ENCODE assay signal across 1 cellular context in the genomic region with DNA sequence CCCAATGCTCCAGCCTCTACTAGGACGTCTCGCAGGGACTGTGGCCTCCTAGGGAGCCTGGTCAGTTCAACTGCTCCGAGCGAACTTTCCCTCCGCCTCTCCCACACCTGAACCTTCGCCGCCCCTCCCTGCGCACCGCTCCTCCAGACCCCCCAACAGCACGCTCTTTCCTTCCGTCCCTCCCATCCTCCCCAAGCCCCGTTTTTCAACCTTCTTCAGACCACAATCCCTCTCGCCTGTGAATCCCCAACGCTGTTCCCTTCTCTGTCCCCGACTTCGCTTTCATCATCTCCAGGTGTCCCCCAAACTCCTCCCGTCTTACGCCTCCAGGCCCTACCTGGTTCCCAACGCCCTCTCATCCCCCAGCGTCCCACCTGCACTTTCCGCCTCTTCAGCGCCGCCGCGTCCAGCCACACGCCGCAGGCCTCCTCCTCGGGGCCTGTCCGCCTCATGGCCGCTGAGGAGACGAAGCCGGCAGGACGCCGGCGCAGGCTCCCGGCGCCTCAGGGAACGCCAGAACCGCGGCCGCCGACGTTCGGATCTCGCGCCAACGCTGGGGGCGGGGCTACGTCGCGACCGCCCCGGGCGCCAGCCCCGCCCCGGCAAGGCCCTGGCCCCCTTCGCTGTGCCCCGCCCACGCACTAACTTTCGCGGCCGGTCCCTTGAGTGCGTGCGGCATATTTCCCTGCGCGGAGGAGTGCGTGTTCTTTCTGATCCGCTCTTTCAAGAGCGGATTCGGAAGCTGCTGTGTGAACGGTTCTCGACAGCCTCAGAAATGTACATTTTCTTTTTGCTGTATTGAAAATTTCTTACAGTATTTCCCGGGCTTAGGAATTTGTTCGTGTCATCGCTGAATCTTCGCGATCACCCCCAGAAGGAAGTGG.
TF ChIP-seq lines count a peak whose summit lies in the region.

Gene AUNIP, minus strand, starts transcription at position 552 of the 884 bp plus-strand sequence. Its CDS starts 100 bp downstream, at position 452.

TF ChIP-seq in HEK293, 187 proteins besides CTCF, POLR2A, EP300 and RAD21 (continued from another document and continues in another):
- no peak for TF ChIP-seq ZNF311 (tag by site-specific recombination; IDR thresholded peaks at IDR 0.05; ENCODE audit: borderline replicate concordance)
- TF ChIP-seq ZNF548 (tag by site-specific recombination; IDR thresholded peaks at IDR 0.05), result peak; percentile 43; the same call in 1 of the 2 replicates
- TF ChIP-seq ZNF558 (tag by site-specific recombination; IDR thresholded peaks at IDR 0.05), result no peak; the same call in 1 of the 2 replicates
- peak; percentile 43; the same call in 1 of the 2 replicates for TF ChIP-seq ZSCAN16 (tag by site-specific recombination; IDR thresholded peaks at IDR 0.05)
- 0 out of 2 replicates have a peak, but pooled peaks have one; percentile 59 for TF ChIP-seq ZNF658 (tag by site-specific recombination; IDR thresholded peaks at IDR 0.05)
- no peak for TF ChIP-seq SCRT2 (tag by site-specific recombination; IDR thresholded peaks at IDR 0.05)
- no peak for TF ChIP-seq ZNF155 (tag by site-specific recombination; IDR thresholded peaks at IDR 0.05)
- TF ChIP-seq ZNF202 (tag by site-specific recombination; IDR thresholded peaks at IDR 0.05; ENCODE audit: borderline replicate concordance), result no peak
- peak; percentile 66 for TF ChIP-seq WT1 (tag by site-specific recombination; IDR thresholded peaks at IDR 0.05)
- TF ChIP-seq ZNF639 (tag by site-specific recombination; IDR thresholded peaks at IDR 0.05), result no peak; the same call in none of the 2 replicates
- peak; percentile 53; the same call in 1 of the 2 replicates for TF ChIP-seq ZBTB8A (tag by site-specific recombination; IDR thresholded peaks at IDR 0.05)
- no peak for TF ChIP-seq ZNF157 (tag by site-specific recombination; IDR thresholded peaks at IDR 0.05)
- no peak for TF ChIP-seq ZNF138 (tag by site-specific recombination; IDR thresholded peaks at IDR 0.05; ENCODE audit: borderline replicate concordance)
- TF ChIP-seq TSHZ1 (tag by site-specific recombination; IDR thresholded peaks at IDR 0.05; ENCODE audit: borderline replicate concordance), result no peak; the same call in 1 of the 2 replicates
- peak; percentile 34; the same call in 1 of the 2 replicates for TF ChIP-seq TRIM28 (IDR thresholded peaks at IDR 0.05; ENCODE audit: borderline replicate concordance, low read length)
- TF ChIP-seq, protein P1, sequence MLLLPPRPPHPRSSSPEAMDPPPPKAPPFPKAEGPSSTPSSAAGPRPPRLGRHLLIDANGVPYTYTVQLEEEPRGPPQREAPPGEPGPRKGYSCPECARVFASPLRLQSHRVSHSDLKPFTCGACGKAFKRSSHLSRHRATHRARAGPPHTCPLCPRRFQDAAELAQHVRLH (tag by site-specific recombination; IDR thresholded peaks at IDR 0.05), result peak; percentile 75; the same call in 1 of the 2 replicates
- no peak for TF ChIP-seq ZNF248 (tag by site-specific recombination; IDR thresholded peaks at IDR 0.05)
- TF ChIP-seq ZFP41 (tag by site-specific recombination; IDR thresholded peaks at IDR 0.05; ENCODE audit: borderline replicate concordance), result no peak
- TF ChIP-seq ZNF707 (tag by site-specific recombination; IDR thresholded peaks at IDR 0.05), result 0 out of 2 replicates have a peak, but pooled peaks have one; percentile 46
- TF ChIP-seq ZEB2 (tag by site-specific recombination; IDR thresholded peaks at IDR 0.05), result peak; percentile 88
- no peak for TF ChIP-seq ZNF626 (tag by site-specific recombination; IDR thresholded peaks at IDR 0.05)
- TF ChIP-seq ZBTB49 (tag by site-specific recombination; IDR thresholded peaks at IDR 0.05; ENCODE audit: low read depth), result no peak
- TF ChIP-seq OSR2 (tag by site-specific recombination; IDR thresholded peaks at IDR 0.05), result no peak; the same call in 1 of the 2 replicates
- no peak for TF ChIP-seq ZNF404 (tag by site-specific recombination; IDR thresholded peaks at IDR 0.05)
- TF ChIP-seq ZNF664 (tag by site-specific recombination; IDR thresholded peaks at IDR 0.05), result no peak
- TF ChIP-seq ZNF302 (tag by site-specific recombination; IDR thresholded peaks at IDR 0.05; ENCODE audit: low read depth), result no peak
- no peak for TF ChIP-seq ZNF114 (tag by site-specific recombination; IDR thresholded peaks at IDR 0.05)
- peak; percentile 50 for TF ChIP-seq ZNF366 (tag by site-specific recombination; conservative IDR thresholded peaks at IDR 0.05)
- TF ChIP-seq, protein P2, sequence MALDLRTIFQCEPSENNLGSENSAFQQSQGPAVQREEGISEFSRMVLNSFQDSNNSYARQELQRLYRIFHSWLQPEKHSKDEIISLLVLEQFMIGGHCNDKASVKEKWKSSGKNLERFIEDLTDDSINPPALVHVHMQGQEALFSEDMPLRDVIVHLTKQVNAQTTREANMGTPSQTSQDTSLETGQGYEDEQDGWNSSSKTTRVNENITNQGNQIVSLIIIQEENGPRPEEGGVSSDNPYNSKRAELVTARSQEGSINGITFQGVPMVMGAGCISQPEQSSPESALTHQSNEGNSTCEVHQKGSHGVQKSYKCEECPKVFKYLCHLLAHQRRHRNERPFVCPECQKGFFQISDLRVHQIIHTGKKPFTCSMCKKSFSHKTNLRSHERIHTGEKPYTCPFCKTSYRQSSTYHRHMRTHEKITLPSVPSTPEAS (tag by site-specific recombination; IDR thresholded peaks at IDR 0.05), result peak; percentile 62
- TF ChIP-seq ZNF777 (tag by site-specific recombination; IDR thresholded peaks at IDR 0.05; ENCODE audit: borderline replicate concordance), result no peak
- peak; percentile 54; the same call in 1 of the 2 replicates for TF ChIP-seq ZBTB17 (tag by site-specific recombination; IDR thresholded peaks at IDR 0.05)
- TF ChIP-seq ZNF621 (tag by site-specific recombination; IDR thresholded peaks at IDR 0.05), result no peak
- TF ChIP-seq ZNF555 (tag by site-specific recombination; conservative IDR thresholded peaks at IDR 0.05), result no peak
- no peak for TF ChIP-seq SCRT1 (tag by site-specific recombination; IDR thresholded peaks at IDR 0.05; ENCODE audit: borderline replicate concordance)
- TF ChIP-seq ZNF629 (tag by site-specific recombination; IDR thresholded peaks at IDR 0.05), result peak; percentile 65
- TF ChIP-seq ZNF768 (tag by site-specific recombination; IDR thresholded peaks at IDR 0.05), result no peak; the same call in 1 of the 2 replicates
- no peak for TF ChIP-seq ZNF174 (tag by site-specific recombination; IDR thresholded peaks at IDR 0.05)
- TF ChIP-seq ZNF843 (tag by site-specific recombination; IDR thresholded peaks at IDR 0.05), result peak; percentile 80
- TF ChIP-seq FEZF1 (tag by site-specific recombination; IDR thresholded peaks at IDR 0.05), result no peak
- TF ChIP-seq, protein P3, sequence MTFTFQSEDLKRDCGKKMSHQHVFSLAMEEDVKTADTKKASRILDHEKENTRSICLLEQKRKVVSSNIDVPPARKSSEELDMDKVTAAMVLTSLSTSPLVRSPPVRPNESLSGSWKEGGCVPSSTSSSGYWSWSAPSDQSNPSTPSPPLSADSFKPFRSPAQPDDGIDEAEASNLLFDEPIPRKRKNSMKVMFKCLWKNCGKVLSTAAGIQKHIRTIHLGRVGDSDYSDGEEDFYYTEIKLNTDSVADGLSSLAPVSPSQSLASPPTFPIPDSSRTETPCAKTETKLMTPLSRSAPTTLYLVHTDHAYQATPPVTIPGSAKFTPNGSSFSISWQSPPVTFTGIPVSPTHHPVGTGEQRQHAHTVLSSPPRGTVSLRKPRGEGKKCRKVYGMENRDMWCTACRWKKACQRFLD (tag by site-specific recombination; IDR thresholded peaks at IDR 0.05), result peak; percentile 91
- TF ChIP-seq TCF7L2 (IDR thresholded peaks at IDR 0.05; ENCODE audit: borderline replicate concordance, low read depth, low read length), result no peak
- TF ChIP-seq KLF8 (tag by site-specific recombination; IDR thresholded peaks at IDR 0.05), result peak; percentile 84
- TF ChIP-seq ZNF341 (tag by site-specific recombination; IDR thresholded peaks at IDR 0.05; ENCODE audit: low read depth), result peak; percentile 92
- TF ChIP-seq ZNF561 (tag by site-specific recombination; IDR thresholded peaks at IDR 0.05; ENCODE audit: borderline replicate concordance), result peak; percentile 74; the same call in 1 of the 2 replicates
- TF ChIP-seq SALL2 (tag by site-specific recombination; IDR thresholded peaks at IDR 0.05; ENCODE audit: borderline replicate concordance), result no peak; the same call in 1 of the 2 replicates
- no peak; the same call in 1 of the 2 replicates for TF ChIP-seq GLI2 (tag by site-specific recombination; IDR thresholded peaks at IDR 0.05; ENCODE audit: borderline replicate concordance, low read depth)
- no peak for TF ChIP-seq ZNF426 (tag by site-specific recombination; IDR thresholded peaks at IDR 0.05)
- TF ChIP-seq ZNF571 (tag by site-specific recombination; IDR thresholded peaks at IDR 0.05), result no peak
- 0 out of 2 replicates have a peak, but pooled peaks have one; percentile 49 for TF ChIP-seq ZNF416 (tag by site-specific recombination; IDR thresholded peaks at IDR 0.05)
- TF ChIP-seq ZNF776 (tag by site-specific recombination; IDR thresholded peaks at IDR 0.05; ENCODE audit: borderline replicate concordance), result peak; percentile 36; the same call in 1 of the 2 replicates
- peak; percentile 94 for TF ChIP-seq ZNF76 (tag by site-specific recombination; IDR thresholded peaks at IDR 0.05; ENCODE audit: borderline replicate concordance, low read depth)
- no peak for TF ChIP-seq ZBTB21 (tag by site-specific recombination; IDR thresholded peaks at IDR 0.05)
- TF ChIP-seq ZNF549 (tag by site-specific recombination; IDR thresholded peaks at IDR 0.05), result no peak
- peak; percentile 83 for TF ChIP-seq KLF16 (tag by site-specific recombination; IDR thresholded peaks at IDR 0.05)
- TF ChIP-seq ZNF324 (tag by site-specific recombination; IDR thresholded peaks at IDR 0.05), result peak; percentile 89
- TF ChIP-seq ZNF292 (tag by site-specific recombination; IDR thresholded peaks at IDR 0.05; ENCODE audit: borderline replicate concordance, low read depth), result no peak
- peak; percentile 72; the same call in 1 of the 2 replicates for TF ChIP-seq ZBTB20 (tag by site-specific recombination; IDR thresholded peaks at IDR 0.05)
- no peak for TF ChIP-seq ZNF544 (tag by site-specific recombination; IDR thresholded peaks at IDR 0.05)
- TF ChIP-seq ZNF132 (tag by site-specific recombination; IDR thresholded peaks at IDR 0.05; ENCODE audit: borderline replicate concordance), result no peak
- TF ChIP-seq OVOL3 (tag by site-specific recombination; IDR thresholded peaks at IDR 0.05), result peak; percentile 58; the same call in 1 of the 2 replicates
- TF ChIP-seq ZNF473 (tag by site-specific recombination; IDR thresholded peaks at IDR 0.05), result no peak
- TF ChIP-seq ZNF488 (tag by site-specific recombination; IDR thresholded peaks at IDR 0.05), result no peak
- no peak for TF ChIP-seq ZNF354C (tag by site-specific recombination; IDR thresholded peaks at IDR 0.05; ENCODE audit: borderline replicate concordance, low read depth)
